22 cellular contexts compared by ENCODE assay signal in genomic region chr13:86760620-86761019, GRCh38.
"Had no signal": no experiment of that assay in that cellular context is flagged by ENCODE, and none has a peak within 500 bp of the region (broad histone marks: within the 10 kb centered on the region; RNA-seq: fewer than 3 reads in every experiment).

No MANE protein-coding gene starts in this region.

- H3K36me3 ChIP-seq: esophagus muscularis mucosa, thyroid gland, upper lobe of right lung, WERI-Rb-1 had no signal

- H3K9ac ChIP-seq: parathyroid adenoma had no signal

- H3K27ac Mint-ChIP-seq: activated CD8-positive, alpha-beta memory T cell treated with anti-CD3 and anti-CD28 coated beads, Interleukin-2, amount 10 ng/mL, durations not matched to agents 7 days and 5 days; activated naive CD8-positive, alpha-beta T cell treated with anti-CD3 and anti-CD28 coated beads for 36 hours; nephron progenitor cell; stimulated activated naive CD8-positive, alpha-beta T cell treated with anti-CD3 and anti-CD28 coated beads, Interleukin-15, Interleukin-2, amounts not matched to agents 100 ng/mL and 50 ng/mL, for 24 hours had no signal

- H3K27me3 Mint-ChIP-seq: activated CD8-positive, alpha-beta memory T cell treated with anti-CD3 and anti-CD28 coated beads, Interleukin-2, amount 10 ng/mL, durations not matched to agents 7 days and 5 days; activated naive CD8-positive, alpha-beta T cell treated with anti-CD3 and anti-CD28 coated beads for 36 hours; central memory CD8-positive, alpha-beta T cell; stimulated activated naive CD8-positive, alpha-beta T cell treated with anti-CD3 and anti-CD28 coated beads, Interleukin-15, Interleukin-2, amounts not matched to agents 100 ng/mL and 50 ng/mL, for 24 hours had no signal

- H3K4me3 ChIP-seq: esophagus muscularis mucosa, thyroid gland, upper lobe of right lung had no signal

- H3K9me3 ChIP-seq: esophagus muscularis mucosa, thyroid gland, upper lobe of right lung had no signal

- H3K79me2 ChIP-seq: parathyroid adenoma had no signal

- H3K4me1 Mint-ChIP-seq: activated CD8-positive, alpha-beta memory T cell treated with anti-CD3 and anti-CD28 coated beads, Interleukin-2, amount 10 ng/mL, durations not matched to agents 7 days and 5 days; activated naive CD8-positive, alpha-beta T cell treated with anti-CD3 and anti-CD28 coated beads for 36 hours; central memory CD8-positive, alpha-beta T cell; nephron progenitor cell had no signal

- H3K4me1 ChIP-seq: esophagus muscularis mucosa, parathyroid adenoma, thyroid gland, upper lobe of right lung had no signal

- H3K27ac ChIP-seq: esophagus muscularis mucosa, parathyroid adenoma, thyroid gland, upper lobe of right lung, WERI-Rb-1 had no signal

- H3K4me3 Mint-ChIP-seq: activated CD8-positive, alpha-beta memory T cell treated with anti-CD3 and anti-CD28 coated beads, Interleukin-2, amount 10 ng/mL, durations not matched to agents 7 days and 5 days; activated naive CD8-positive, alpha-beta T cell treated with anti-CD3 and anti-CD28 coated beads for 36 hours; central memory CD8-positive, alpha-beta T cell; nephron progenitor cell; stimulated activated naive CD8-positive, alpha-beta T cell treated with anti-CD3 and anti-CD28 coated beads, Interleukin-15, Interleukin-2, amounts not matched to agents 100 ng/mL and 50 ng/mL, for 24 hours had no signal

- DNase-seq: activated CD4-positive, alpha-beta T cell treated with anti-CD3 and anti-CD28 coated beads, Interleukin-2, amount 50 U/mL, for 4 hours; activated CD4-positive, CD25-positive, alpha-beta regulatory T cell treated with anti-CD3 and anti-CD28 coated beads, Interleukin-2, amount 50 U/mL, for 72 hours; activated CD8-positive, alpha-beta memory T cell treated with anti-CD3 and anti-CD28 coated beads, Interleukin-2, amount 10 ng/mL, durations not matched to agents 7 days and 5 days; activated naive CD8-positive, alpha-beta T cell treated with anti-CD3 and anti-CD28 coated beads for 36 hours; activated T-cell treated with anti-CD3 and anti-CD28 coated beads for 4 hours; hippocampal formation; left ventricle myocardium superior; midbrain; nephron progenitor cell; nucleus accumbens; right cardiac atrium; stimulated activated CD4-positive, alpha-beta T cell treated with anti-CD3 and anti-CD28 coated beads, Interleukin-12 subunit alpha, Interleukin-12 subunit beta, amount 100 ng/mL, for 4 hours; stimulated activated CD4-positive, alpha-beta T cell treated with anti-CD3 and anti-CD28 coated beads, Interleukin-4, amount 100 ng/mL, for 4 hours; substantia nigra; SW 1271; thyroid gland; upper lobe of right lung; WERI-Rb-1 had no signal

- ATAC-seq: activated CD8-positive, alpha-beta memory T cell treated with anti-CD3 and anti-CD28 coated beads, Interleukin-2, amount 10 ng/mL, durations not matched to agents 7 days and 5 days; left ventricle myocardium superior; right cardiac atrium; upper lobe of right lung had no signal

- H3K36me3 Mint-ChIP-seq: activated CD8-positive, alpha-beta memory T cell treated with anti-CD3 and anti-CD28 coated beads, Interleukin-2, amount 10 ng/mL, durations not matched to agents 7 days and 5 days; activated naive CD8-positive, alpha-beta T cell treated with anti-CD3 and anti-CD28 coated beads for 36 hours had no signal

- H2AFZ ChIP-seq: parathyroid adenoma had no signal

- H3K27me3 ChIP-seq: esophagus muscularis mucosa, thyroid gland, upper lobe of right lung had no signal
